11 cellular contexts compared by ENCODE assay signal in the genomic region with DNA sequence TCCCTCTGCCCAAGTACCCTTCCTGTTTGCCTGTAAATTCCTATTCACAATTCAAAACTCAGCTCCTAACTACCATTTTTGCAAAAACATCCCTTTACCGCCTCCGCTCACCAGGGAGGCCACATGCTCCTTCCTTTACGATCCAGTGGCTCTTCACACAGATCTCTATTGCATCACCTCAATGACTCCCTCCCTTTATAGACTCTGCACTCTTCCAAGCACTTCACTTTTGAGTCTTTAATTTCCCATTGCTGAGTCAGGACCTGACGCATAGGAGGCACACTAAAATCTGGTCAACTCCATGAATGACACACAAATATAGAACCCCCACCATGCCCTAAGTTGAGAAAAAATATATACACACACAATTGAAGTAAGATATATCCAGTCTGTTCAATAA. TPM values are rescaled to one million over a fixed set of nuclear protein-coding genes. Genes with fewer than 3 reads are reported as not detected.
DNase-seq lines count a peak whose midpoint lies in the region; ATAC-seq and TF ChIP-seq lines count a peak whose summit lies in the region.
"Had no signal": no experiment of that assay in that cellular context is flagged by ENCODE, and none has a peak within 500 bp of the region (broad histone marks: within the 10 kb centered on the region; RNA-seq: fewer than 3 reads in every experiment).

No MANE protein-coding gene starts in this region.

- H3K27ac Mint-ChIP-seq in endothelial cell (ENCODE audit: unreplicated experiment): peak overlapping the region; percentile 72
- H3K27ac Mint-ChIP-seq: activated naive CD8-positive, alpha-beta T cell had no signal

- H3K4me3 Mint-ChIP-seq in endothelial cell (ENCODE audit: unreplicated experiment): no peak overlapping the region
- H3K4me3 Mint-ChIP-seq: activated naive CD8-positive, alpha-beta T cell had no signal

- DNase-seq in GM04504 (ENCODE audit: low read depth): peak; percentile 71
- peak; percentile 73 for DNase-seq in NB4 (ENCODE audit: low read depth)
- DNase-seq in endothelial cell (ENCODE audit: low spot score): no peak
- DNase-seq in non-pigmented ciliary epithelial cell (ENCODE audit: low read depth): peak; percentile 41
- DNase-seq in central memory CD4-positive, alpha-beta T cell: no peak
- no peak for DNase-seq in DMS114 treated with DMSO at 0.1 percent for 48 hours (lab: John Stamatoyannopoulos, UW; ENCODE audit: unreplicated experiment)
- DNase-seq: hippocampal formation, NCI-H1436, posterior cingulate gyrus had no signal

- peaks cover 2% of the 10 kb centered on the region for H3K27me3 Mint-ChIP-seq in endothelial cell (ENCODE audit: unreplicated experiment)
- H3K27me3 Mint-ChIP-seq: activated naive CD8-positive, alpha-beta T cell had no signal

- TF ChIP-seq POLR2A in NB4 (IDR thresholded peaks at IDR 0.05; ENCODE audit: extremely low read depth, insufficient read length): no peak

- H3K36me3 Mint-ChIP-seq in endothelial cell (ENCODE audit: low read depth, unreplicated experiment): peaks cover 4% of the 10 kb centered on the region

- ATAC-seq in GM18867 (IDR thresholded peaks at IDR 0.05; ENCODE audit: unreplicated experiment): no peak

- H3K9me3 Mint-ChIP-seq in endothelial cell (ENCODE audit: unreplicated experiment): no peaks in the 10 kb centered on the region

- TF ChIP-seq CTCF in NB4 (IDR thresholded peaks at IDR 0.05; ENCODE audit: low read depth, low read length) (no peak), endothelial cell (IDR thresholded peaks at IDR 0.05; ENCODE audit: unreplicated experiment) (no peak)

- no peak overlapping the region for H3K4me3 ChIP-seq in NB4 (ENCODE audit: low read depth, low read length)

- peaks cover 18% of the 10 kb centered on the region for H3K4me1 Mint-ChIP-seq in endothelial cell (ENCODE audit: unreplicated experiment)

RNA-seq across cellular contexts. Expression of gene PPP1R13B, which starts 45.9 kb away (rescaled TPM):
- total RNA-seq in endothelial cell (ENCODE audit: unreplicated experiment): 63.9 TPM

Comparison
In these comparisons a context has a peak if more than half of its experiments do, and no peak if none do; other contexts are left out.
1. DNase-seq: peak in GM04504 (single experiment), NB4 (single experiment) and non-pigmented ciliary epithelial cell (single experiment); none in endothelial cell (single experiment), central memory CD4-positive, alpha-beta T cell (single experiment) and DMS114 treated with DMSO at 0.1 percent for 48 hours (single experiment).